Comparison of ENCODE assay signal across 23 cellular contexts in the genomic region with DNA sequence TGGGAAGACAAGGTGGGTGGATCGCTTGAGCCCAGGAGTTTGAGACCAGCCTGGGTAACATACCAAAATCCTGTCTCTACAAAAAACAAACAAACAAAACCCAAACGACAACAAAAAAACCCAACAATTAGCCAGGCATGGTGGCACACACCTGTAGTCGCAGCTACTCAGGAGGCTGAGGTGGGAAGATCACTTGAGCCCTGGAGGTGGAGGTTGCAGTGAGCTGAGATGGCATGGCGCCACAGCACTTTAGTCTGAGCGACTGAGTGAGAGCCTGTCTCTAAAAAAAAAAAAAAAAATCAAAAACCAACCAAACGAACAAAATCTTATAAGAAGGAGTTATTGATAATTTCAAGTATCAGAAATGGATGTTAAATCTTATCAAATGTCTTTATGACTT.
DNase-seq lines count a peak whose midpoint lies in the region; ATAC-seq and TF ChIP-seq lines count a peak whose summit lies in the region.
"Had no signal": no experiment of that assay in that cellular context is flagged by ENCODE, and none has a peak within 500 bp of the region (broad histone marks: within the 10 kb centered on the region; RNA-seq: fewer than 3 reads in every experiment).

No MANE protein-coding gene starts in this region.

- peak; percentile 15 for DNase-seq in natural killer cell treated with Interleukin-12 subunit alpha and Interleukin-12 subunit beta and Interleukin-15 and Interleukin-18, amount 100 ng/mL, for 72 hours (ENCODE audit: low spot score)
- DNase-seq in natural killer cell (no peak), coronary artery (ENCODE audit: low spot score) (peak; percentile 22), HCEC 1CT (no peak)
- DNase-seq: 8988T; ACHN; BE2C; C1 segment of cervical spinal cord; CD4-positive, alpha-beta memory T cell; CD4-positive, CD25-positive, alpha-beta regulatory T cell; CD8-positive, alpha-beta memory T cell; COR-L47; DMS 273 treated with DMSO at 0.1 percent for 48 hours; DMS153; DMS53; DMS79; DND-41; EL; GDM1 had no signal

- no peak overlapping the region for H3K4me3 ChIP-seq in coronary artery
- H3K4me3 ChIP-seq: BLaER1, GM12878 had no signal

- peaks cover 5% of the 10 kb centered on the region for H3K36me3 Mint-ChIP-seq in natural killer cell treated with Interleukin-12 subunit alpha and Interleukin-12 subunit beta and Interleukin-15 and Interleukin-18, amount 100 ng/mL, for 72 hours
- H3K36me3 Mint-ChIP-seq in natural killer cell, result no peaks in the 10 kb centered on the region
- H3K36me3 Mint-ChIP-seq: CD4-positive, CD25-positive, alpha-beta regulatory T cell had no signal

- no peaks in the 10 kb centered on the region for H3K27me3 Mint-ChIP-seq in natural killer cell treated with Interleukin-12 subunit alpha and Interleukin-12 subunit beta and Interleukin-15 and Interleukin-18, amount 100 ng/mL, for 72 hours
- no peaks in the 10 kb centered on the region for H3K27me3 Mint-ChIP-seq in natural killer cell (ENCODE audit: low read depth in 2 of 2)
- H3K27me3 Mint-ChIP-seq: CD4-positive, alpha-beta memory T cell; CD4-positive, CD25-positive, alpha-beta regulatory T cell; CD8-positive, alpha-beta memory T cell had no signal

- H3K4me1 Mint-ChIP-seq in natural killer cell treated with Interleukin-12 subunit alpha and Interleukin-12 subunit beta and Interleukin-15 and Interleukin-18, amount 100 ng/mL, for 72 hours (ENCODE audit: low read depth in 2 of 2), result peaks cover 13 to 21% of the 10 kb centered on the region in 2 donors
- H3K4me1 Mint-ChIP-seq in natural killer cell, result peaks cover 31 to 50% of the 10 kb centered on the region in 2 donors

- H3K27ac Mint-ChIP-seq in natural killer cell treated with Interleukin-12 subunit alpha and Interleukin-12 subunit beta and Interleukin-15 and Interleukin-18, amount 100 ng/mL, for 72 hours, result no peak overlapping the region
- no peak overlapping the region for H3K27ac Mint-ChIP-seq in natural killer cell
- H3K27ac Mint-ChIP-seq: CD14-positive monocyte; CD4-positive, CD25-positive, alpha-beta regulatory T cell; CD8-positive, alpha-beta memory T cell had no signal

- no peak overlapping the region for H3K4me3 Mint-ChIP-seq in natural killer cell treated with Interleukin-12 subunit alpha and Interleukin-12 subunit beta and Interleukin-15 and Interleukin-18, amount 100 ng/mL, for 72 hours
- no peak overlapping the region for H3K4me3 Mint-ChIP-seq in natural killer cell
- H3K4me3 Mint-ChIP-seq: CD14-positive monocyte; CD4-positive, alpha-beta memory T cell; CD4-positive, CD25-positive, alpha-beta regulatory T cell; CD8-positive, alpha-beta memory T cell had no signal

- intact Hi-C loops in natural killer cell (cut with micrococcal nuclease), result no loop called here

- ATAC-seq in natural killer cell treated with Interleukin-12 subunit alpha and Interleukin-12 subunit beta and Interleukin-15 and Interleukin-18, amount 100 ng/mL, for 72 hours, result no peak
- ATAC-seq in natural killer cell (no peak), HG03469 (IDR thresholded peaks at IDR 0.05; ENCODE audit: unreplicated experiment) (no peak)
- ATAC-seq: GM12878 had no signal

- no peak overlapping the region for H3K27ac ChIP-seq in coronary artery
- H3K27ac ChIP-seq: BLaER1 had no signal

- H3K9me3 Mint-ChIP-seq in natural killer cell treated with Interleukin-12 subunit alpha and Interleukin-12 subunit beta and Interleukin-15 and Interleukin-18, amount 100 ng/mL, for 72 hours, result no peaks in the 10 kb centered on the region
- H3K9me3 Mint-ChIP-seq in natural killer cell, result no peaks in the 10 kb centered on the region
- H3K9me3 Mint-ChIP-seq: CD8-positive, alpha-beta memory T cell had no signal

- TF ChIP-seq CTCF in natural killer cell (IDR thresholded peaks at IDR 0.05), result no peak
- no peak for TF ChIP-seq CTCF in coronary artery (IDR thresholded peaks at IDR 0.05)

Comparison
In these comparisons a context has a peak if more than half of its experiments do, and no peak if none do; other contexts are left out.
1. DNase-seq: peak in natural killer cell treated with Interleukin-12 subunit alpha and Interleukin-12 subunit beta and Interleukin-15 and Interleukin-18, amount 100 ng/mL, for 72 hours (single experiment) and coronary artery (single experiment); none in natural killer cell (single experiment) and HCEC 1CT (single experiment).